Comparison of ENCODE assay signal across 8 cellular contexts in the genomic region with DNA sequence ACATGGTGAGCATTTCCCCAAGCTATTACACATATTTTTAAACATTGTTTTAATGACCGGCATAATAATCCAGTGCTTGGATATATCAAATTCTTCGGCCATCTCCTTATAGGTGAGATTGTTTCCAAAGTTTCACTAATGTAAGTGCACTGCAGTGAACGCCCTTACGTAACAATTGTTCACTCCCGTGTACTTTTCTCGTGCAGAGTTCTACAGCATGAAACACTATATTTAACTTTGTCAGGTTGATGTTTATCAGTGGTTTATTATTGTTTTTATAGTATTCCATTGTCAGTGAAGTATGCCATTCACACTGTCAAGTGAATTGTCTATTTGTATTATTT. TPM values are rescaled to one million over a fixed set of nuclear protein-coding genes. Genes with fewer than 3 reads are reported as not detected.
DNase-seq lines count a peak whose midpoint lies in the region; ATAC-seq and TF ChIP-seq lines count a peak whose summit lies in the region.

No MANE protein-coding gene starts in this region.

- POLR2A ChIA-PET in activated naive CD8-positive, alpha-beta T cell treated with anti-CD3 and anti-CD28 coated beads, Interleukin-2, amount 10 ng/mL, durations not matched to agents 7 days and 5 days (lab: Charles Lee) = interaction anchor here (1.3 to 5.6 kb wide), 6 partner anchors 8 to 62 kb away, joined by 4 to 74 read pairs (median 12); partner anchors contain the start of genes NAPB and NXT1

- H3K4me3 Mint-ChIP-seq in activated CD8-positive, alpha-beta memory T cell treated with anti-CD3 and anti-CD28 coated beads, Interleukin-2, amount 10 ng/mL, durations not matched to agents 7 days and 5 days = peak overlapping the region; percentile 92
- peak overlapping the region; percentile 90 for H3K4me3 Mint-ChIP-seq in activated naive CD8-positive, alpha-beta T cell treated with anti-CD3 and anti-CD28 coated beads, Interleukin-2, amount 10 ng/mL, durations not matched to agents 7 days and 5 days

- H3K27me3 ChIP-seq in kidney epithelial cell (ENCODE audit: control insufficient read depth, insufficient read depth, low read length) = no peaks in the 10 kb centered on the region

- peak overlapping the region; percentile 85 for H3K27ac Mint-ChIP-seq in activated CD8-positive, alpha-beta memory T cell treated with anti-CD3 and anti-CD28 coated beads, Interleukin-2, amount 10 ng/mL, durations not matched to agents 7 days and 5 days
- H3K27ac Mint-ChIP-seq in activated naive CD8-positive, alpha-beta T cell treated with anti-CD3 and anti-CD28 coated beads, Interleukin-2, amount 10 ng/mL, durations not matched to agents 7 days and 5 days = peak overlapping the region; percentile 96

- H3K27ac ChIP-seq in temporal lobe (ENCODE audit: low read depth, low read length) = peak overlapping the region; percentile 81

- H3K27me3 Mint-ChIP-seq in activated CD8-positive, alpha-beta memory T cell treated with anti-CD3 and anti-CD28 coated beads, Interleukin-2, amount 10 ng/mL, durations not matched to agents 7 days and 5 days = no peaks in the 10 kb centered on the region
- no peaks in the 10 kb centered on the region for H3K27me3 Mint-ChIP-seq in activated naive CD8-positive, alpha-beta T cell treated with anti-CD3 and anti-CD28 coated beads, Interleukin-2, amount 10 ng/mL, durations not matched to agents 7 days and 5 days

- no peaks in the 10 kb centered on the region for H3K9me3 Mint-ChIP-seq in activated CD8-positive, alpha-beta memory T cell treated with anti-CD3 and anti-CD28 coated beads, Interleukin-2, amount 10 ng/mL, durations not matched to agents 7 days and 5 days (ENCODE audit: low read depth)
- H3K9me3 Mint-ChIP-seq in activated naive CD8-positive, alpha-beta T cell treated with anti-CD3 and anti-CD28 coated beads, Interleukin-2, amount 10 ng/mL, durations not matched to agents 7 days and 5 days = no peaks in the 10 kb centered on the region

- DNase-seq in activated CD8-positive, alpha-beta memory T cell treated with anti-CD3 and anti-CD28 coated beads, Interleukin-2, amount 10 ng/mL, durations not matched to agents 7 days and 5 days = no peak
- no peak for DNase-seq in activated CD8-positive, alpha-beta memory T cell treated with anti-CD3 and anti-CD28 coated beads, Interleukin-2, amount 50 U/mL, for 4 hours
- DNase-seq in activated naive CD8-positive, alpha-beta T cell treated with anti-CD3 and anti-CD28 coated beads, Interleukin-2, amount 10 ng/mL, durations not matched to agents 7 days and 5 days = no peak
- DNase-seq in kidney epithelial cell (ENCODE audit: low read depth) = no peak
- DNase-seq in activated CD4-positive, CD25-positive, alpha-beta regulatory T cell treated with anti-CD3 and anti-CD28 coated beads, Interleukin-2, amount 50 U/mL, for 72 hours = no peak
- DNase-seq in GM19238 (ENCODE audit: insufficient read length, low spot score) = no peak
- no peak for DNase-seq in activated effector memory CD4-positive, alpha-beta T cell treated with anti-CD3 and anti-CD28 coated beads, Interleukin-2, amount 50 U/mL, for 16 hours

- H3K36me3 ChIP-seq in kidney epithelial cell (ENCODE audit: control insufficient read depth, insufficient read depth, low read length) = peaks cover 2% of the 10 kb centered on the region

- H3K4me3 ChIP-seq in kidney epithelial cell (ENCODE audit: low read depth, low read length) = peak overlapping the region; percentile 30

- H3K4me1 Mint-ChIP-seq in activated CD8-positive, alpha-beta memory T cell treated with anti-CD3 and anti-CD28 coated beads, Interleukin-2, amount 10 ng/mL, durations not matched to agents 7 days and 5 days = peaks cover 41% of the 10 kb centered on the region
- peaks cover 16% of the 10 kb centered on the region for H3K4me1 Mint-ChIP-seq in activated naive CD8-positive, alpha-beta T cell treated with anti-CD3 and anti-CD28 coated beads, Interleukin-2, amount 10 ng/mL, durations not matched to agents 7 days and 5 days

- CTCF ChIA-PET in activated CD8-positive, alpha-beta memory T cell treated with anti-CD3 and anti-CD28 coated beads, Interleukin-2, amount 10 ng/mL, durations not matched to agents 7 days and 5 days (lab: Charles Lee) = interaction anchor here (1.2 to 3.5 kb wide), 3 partner anchors 8 to 91 kb away, joined by 4 to 42 read pairs (median 18); partner anchors contain the start of genes NAPB and NXT1

- TF ChIP-seq CTCF in kidney epithelial cell (IDR thresholded peaks at IDR 0.05; ENCODE audit: insufficient read depth, low read length, poor library complexity, severe bottlenecking) = no peak

- ATAC-seq in activated CD8-positive, alpha-beta memory T cell treated with anti-CD3 and anti-CD28 coated beads, Interleukin-2, amount 10 ng/mL, durations not matched to agents 7 days and 5 days = no peak
- no peak for ATAC-seq in activated naive CD8-positive, alpha-beta T cell treated with anti-CD3 and anti-CD28 coated beads, Interleukin-2, amount 10 ng/mL, durations not matched to agents 7 days and 5 days (ENCODE audit: low read depth)

- peaks cover 19% of the 10 kb centered on the region for H3K36me3 Mint-ChIP-seq in activated CD8-positive, alpha-beta memory T cell treated with anti-CD3 and anti-CD28 coated beads, Interleukin-2, amount 10 ng/mL, durations not matched to agents 7 days and 5 days
- peaks cover 9% of the 10 kb centered on the region for H3K36me3 Mint-ChIP-seq in activated naive CD8-positive, alpha-beta T cell treated with anti-CD3 and anti-CD28 coated beads, Interleukin-2, amount 10 ng/mL, durations not matched to agents 7 days and 5 days

RNA-seq across cellular contexts. Expression of gene GZF1, which starts 3.4 kb away (rescaled TPM):
- 10 to 100 TPM; 10.2 to 14.4 TPM for total RNA-seq in activated CD8-positive, alpha-beta memory T cell treated with anti-CD3 and anti-CD28 coated beads, Interleukin-2, amount 10 ng/mL, durations not matched to agents 7 days and 5 days
- total RNA-seq in activated naive CD8-positive, alpha-beta T cell treated with anti-CD3 and anti-CD28 coated beads, Interleukin-2, amount 10 ng/mL, durations not matched to agents 7 days and 5 days = 10 to 100 TPM; 13.4 to 15.6 TPM
- total RNA-seq in kidney epithelial cell (13.0 and 20.0 TPM in 2 replicates), temporal lobe (20.7 TPM)

RNA-seq across cellular contexts. Expression of gene NXT1, which starts 7.9 kb away (rescaled TPM):
- total RNA-seq in activated CD8-positive, alpha-beta memory T cell treated with anti-CD3 and anti-CD28 coated beads, Interleukin-2, amount 10 ng/mL, durations not matched to agents 7 days and 5 days = 10 to 100 TPM; 34.0 to 48.3 TPM
- total RNA-seq in activated naive CD8-positive, alpha-beta T cell treated with anti-CD3 and anti-CD28 coated beads, Interleukin-2, amount 10 ng/mL, durations not matched to agents 7 days and 5 days = 10 to 100 TPM; 29.9 to 31.9 TPM
- total RNA-seq in kidney epithelial cell (59.6 and 71.6 TPM in 2 replicates), temporal lobe (10.1 TPM)
